Comparison of ENCODE assay signal across 1 cellular context in the genomic region with DNA sequence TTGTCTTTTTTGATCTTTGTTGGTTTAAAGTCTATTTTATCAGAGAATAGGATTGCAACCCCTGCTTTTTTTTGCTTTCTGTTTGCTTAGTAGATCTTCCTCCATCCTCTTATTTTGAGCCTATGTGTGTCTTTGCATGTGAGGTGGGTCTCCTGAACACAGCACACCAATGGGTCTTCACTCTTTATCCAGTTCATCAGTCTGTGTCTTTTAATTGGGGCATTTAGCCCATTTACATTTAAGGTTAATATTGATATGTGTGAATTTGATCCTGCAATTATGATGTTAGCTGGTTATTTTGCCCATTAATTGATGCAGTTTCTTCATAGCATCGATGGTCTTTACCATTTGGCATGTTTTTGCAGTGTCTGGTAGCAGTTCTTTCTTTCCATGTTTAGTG. TPM values are rescaled to one million over a fixed set of nuclear protein-coding genes. Genes with fewer than 3 reads are reported as not detected.
"Had no signal": no experiment of that assay in that cellular context is flagged by ENCODE, and none has a peak within 500 bp of the region (broad histone marks: within the 10 kb centered on the region; RNA-seq: fewer than 3 reads in every experiment).

No MANE protein-coding gene starts in this region.

RNA-seq across cellular contexts. Expression of a gene that starts 11.9 kb away (rescaled TPM):
- total RNA-seq: G401 had no signal

RNA-seq across cellular contexts. Expression of a gene that starts 43.3 kb away (rescaled TPM):
- total RNA-seq: G401 had no signal
